Comparison of ENCODE assay signal across 18 cellular contexts in the genomic region with DNA sequence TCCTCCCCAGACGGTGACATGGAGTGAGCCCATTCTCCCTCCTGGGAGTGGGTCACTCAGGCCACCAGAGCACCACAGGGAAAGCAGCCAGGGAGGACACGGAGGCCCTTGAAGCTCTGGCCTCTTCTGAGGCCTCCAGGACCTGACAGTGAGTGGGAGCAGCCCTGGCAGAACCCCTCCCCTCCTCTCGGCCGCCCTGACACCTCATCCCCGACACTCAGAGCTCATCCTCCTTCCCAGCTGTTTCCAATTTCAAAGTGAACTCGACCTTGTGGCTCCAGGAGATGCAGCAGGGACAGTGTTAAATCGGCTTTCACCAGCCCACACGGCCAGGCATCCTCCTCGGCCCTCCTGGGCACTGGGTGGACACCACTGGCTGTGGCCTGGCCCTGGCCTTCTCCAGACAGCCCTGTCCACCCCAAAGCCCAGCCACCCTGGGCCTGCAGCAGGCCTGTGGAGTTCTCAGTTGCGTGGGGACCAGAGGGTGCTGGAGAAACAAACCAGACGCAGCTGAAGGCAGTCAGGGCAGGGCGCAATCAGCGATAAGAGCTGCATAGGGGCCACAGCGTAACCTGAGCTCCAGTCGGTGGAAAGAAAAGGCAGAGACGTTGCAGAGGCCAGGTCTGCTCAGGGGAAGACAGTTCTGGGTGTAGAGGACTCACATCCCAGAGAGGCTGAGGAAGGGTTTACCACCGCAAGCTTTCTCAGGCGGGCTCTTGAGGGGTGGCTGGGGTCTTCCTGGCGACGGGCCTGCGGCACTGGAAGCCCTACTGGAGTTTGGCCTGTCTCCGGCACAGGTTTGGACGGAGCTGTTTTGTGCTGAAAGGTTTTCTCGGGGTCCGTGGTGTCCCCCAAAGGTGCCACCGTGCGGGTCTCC. TPM values are rescaled to one million over a fixed set of nuclear protein-coding genes. Genes with fewer than 3 reads are reported as not detected.
DNase-seq lines count a peak whose midpoint lies in the region; ATAC-seq, FAIRE-seq and TF ChIP-seq lines count a peak whose summit lies in the region.
"Had no signal": no experiment of that assay in that cellular context is flagged by ENCODE, and none has a peak within 500 bp of the region (broad histone marks: within the 10 kb centered on the region; RNA-seq: fewer than 3 reads in every experiment).

No MANE protein-coding gene starts in this region.

- no peak overlapping the region for H3K4me3 Mint-ChIP-seq in neural crest cell
- H3K4me3 Mint-ChIP-seq: IgD-negative memory B cell; stimulated activated effector memory CD8-positive, alpha-beta T cell treated with anti-CD3 and anti-CD28 coated beads, Interleukin-12 subunit alpha, Interleukin-12 subunit beta, amount 100 ng/mL, for 72 hours had no signal

- DNase-seq in BJ (ENCODE audit: low read depth) (peak; percentile 16), RPMI7951 (ENCODE audit: low read depth) (peak; percentile 68), cardiac septum (ENCODE audit: low spot score) (peak; percentile 80), neural crest cell (ENCODE audit: low read depth, low spot score) (no peak), DMS 273 treated with DMSO at 0.1 percent for 48 hours (lab: John Stamatoyannopoulos, UW) (no peak), GM19239 (ENCODE audit: insufficient read length, low spot score) (no peak)
- DNase-seq: activated naive CD4-positive, alpha-beta T cell treated with anti-CD3 and anti-CD28 coated beads, Interleukin-2, amount 50 U/mL, for 16 hours; central memory CD4-positive, alpha-beta T cell; NCI-H1105; NCI-H524; SHP77 treated with DMSO at 0.1 percent for 48 hours; stimulated activated CD4-positive, alpha-beta T cell treated with anti-CD3 and anti-CD28 coated beads, Interleukin-1b, Interleukin-23, amount 100 ng/mL, for 48 hours had no signal

- CTCF ChIA-PET in BJ (lab: Yijun Ruan, JAX), result interaction anchor here (0.5 to 1.4 kb wide), 4 partner anchors 15 to 157 kb away, joined by 3 to 9 read pairs (median 3); no protein-coding TSS in a partner anchor

- peak overlapping the region; percentile 84 for H3K27ac Mint-ChIP-seq in neural crest cell (ENCODE audit: unreplicated experiment)
- H3K27ac Mint-ChIP-seq: IgD-negative memory B cell; stimulated activated effector memory CD8-positive, alpha-beta T cell treated with anti-CD3 and anti-CD28 coated beads, Interleukin-12 subunit alpha, Interleukin-12 subunit beta, amount 100 ng/mL, for 72 hours had no signal

- H3K36me3 Mint-ChIP-seq in neural crest cell (ENCODE audit: low read depth), result no peaks in the 10 kb centered on the region
- H3K36me3 Mint-ChIP-seq: IgD-negative memory B cell had no signal

- no peak for TF ChIP-seq CTCF in BJ (IDR thresholded peaks at IDR 0.05; ENCODE audit: insufficient read depth, low read depth, low read length)
- no peak for TF ChIP-seq CTCF in neural crest cell (conservative IDR thresholded peaks at IDR 0.05)

- H3K9me3 Mint-ChIP-seq in neural crest cell, result peaks cover 3% of the 10 kb centered on the region
- H3K9me3 Mint-ChIP-seq: IgD-negative memory B cell; stimulated activated effector memory CD8-positive, alpha-beta T cell treated with anti-CD3 and anti-CD28 coated beads, Interleukin-12 subunit alpha, Interleukin-12 subunit beta, amount 100 ng/mL, for 72 hours had no signal

- POLR2A ChIA-PET in BJ (lab: Charles Lee), result no interaction called here

- H3K27me3 Mint-ChIP-seq in neural crest cell (ENCODE audit: low read depth), result no peaks in the 10 kb centered on the region
- H3K27me3 Mint-ChIP-seq: IgD-negative memory B cell had no signal

- H3K4me1 Mint-ChIP-seq in neural crest cell, result no peaks in the 10 kb centered on the region
- H3K4me1 Mint-ChIP-seq: IgD-negative memory B cell; stimulated activated effector memory CD8-positive, alpha-beta T cell treated with anti-CD3 and anti-CD28 coated beads, Interleukin-12 subunit alpha, Interleukin-12 subunit beta, amount 100 ng/mL, for 72 hours had no signal

- intact Hi-C loops in cardiac septum (cut with DNase I), result loop anchor here (10.0 kb wide), 1 partner anchor 134 kb away; no protein-coding TSS in a partner anchor

- FAIRE-seq in GM19239 (lab: Jason Lieb, UNC), result no peak
- FAIRE-seq: TTC549, urothelium cell line had no signal

- H3K4me3 ChIP-seq in BJ (ENCODE audit: low read depth, low read length), result no peak overlapping the region

- no peak for ATAC-seq in GM21360 (IDR thresholded peaks at IDR 0.05; ENCODE audit: unreplicated experiment)
- no peak for ATAC-seq in HG02852 (IDR thresholded peaks at IDR 0.05; ENCODE audit: unreplicated experiment)
- ATAC-seq: stimulated activated effector memory CD8-positive, alpha-beta T cell treated with anti-CD3 and anti-CD28 coated beads, Interleukin-12 subunit alpha, Interleukin-12 subunit beta, amount 100 ng/mL, for 72 hours had no signal

- H3K36me3 ChIP-seq in BJ (ENCODE audit: control insufficient read depth, insufficient read depth, low read length), result peaks cover 66% of the 10 kb centered on the region

- no peaks in the 10 kb centered on the region for H3K27me3 ChIP-seq in BJ (ENCODE audit: control insufficient read depth, insufficient read depth, low read length)

RNA-seq across cellular contexts. Expression of a gene that starts 27.0 kb away (rescaled TPM):
- 0.05 and 0.06 TPM in 2 replicates for polyA plus RNA-seq in BJ (2011; rRNA removed)
- polyA minus RNA-seq in BJ (2011; rRNA and poly(A)+ RNA removed), result not detected in 2 replicates
- 0.20 and 0.36 TPM in 2 replicates for total RNA-seq in RPMI7951 (2014; rRNA removed; shearing (Covaris generic))
- 0.83 TPM for total RNA-seq in cardiac septum
- total RNA-seq in neural crest cell, result 1.4 and 1.8 TPM in 2 replicates
- polyA plus RNA-seq: IgD-negative memory B cell had no signal

RNA-seq across cellular contexts. Expression of a gene that starts 30.4 kb away (rescaled TPM):
- 412 and 665 TPM in 2 replicates for polyA plus RNA-seq in BJ (2011; rRNA removed)
- polyA minus RNA-seq in BJ (2011; rRNA and poly(A)+ RNA removed), result 246 and 249 TPM in 2 replicates
- total RNA-seq in RPMI7951 (2014; rRNA removed; shearing (Covaris generic)), result 680 and 1,049 TPM in 2 replicates
- total RNA-seq in cardiac septum, result 157 TPM
- 17.8 and 18.5 TPM in 2 replicates for total RNA-seq in neural crest cell

RNA-seq across cellular contexts. Expression of a gene that starts 55.9 kb away (rescaled TPM):
- 5.6 and 8.4 TPM in 2 replicates for polyA plus RNA-seq in BJ (2011; rRNA removed)
- 2.4 and 3.6 TPM in 2 replicates for polyA minus RNA-seq in BJ (2011; rRNA and poly(A)+ RNA removed)
- total RNA-seq in RPMI7951 (2014; rRNA removed; shearing (Covaris generic)), result 17.2 and 18.6 TPM in 2 replicates
- 7.3 TPM for total RNA-seq in cardiac septum
- total RNA-seq in neural crest cell, result 27.5 and 28.1 TPM in 2 replicates

Comparison
In these comparisons a context has a peak if more than half of its experiments do, and no peak if none do; other contexts are left out.
1. DNase-seq: peak in BJ (single experiment), RPMI7951 (single experiment) and cardiac septum (single experiment); none in neural crest cell (single experiment), DMS 273 treated with DMSO at 0.1 percent for 48 hours (single experiment) and GM19239 (single experiment).